In genomic region chr9:36640982-36641381, GRCh38 we compare ENCODE assay signal across 1 cellular context.
TF ChIP-seq lines count a peak whose summit lies in the region.

No MANE protein-coding gene starts in this region.

TF ChIP-seq in WTC11, 78 proteins besides CTCF, POLR2A, EP300 and RAD21 (continued from another document):
- no peak for TF ChIP-seq ATF6 (CRISPR knock-in tag; IDR thresholded peaks at IDR 0.05)
- TF ChIP-seq ZBTB21 (CRISPR knock-in tag; IDR thresholded peaks at IDR 0.05; ENCODE audit: borderline replicate concordance): no peak
- no peak for TF ChIP-seq CREB1 (CRISPR knock-in tag; IDR thresholded peaks at IDR 0.05)
- TF ChIP-seq FOXP4 (CRISPR knock-in tag; IDR thresholded peaks at IDR 0.05): no peak
